In the genomic region with DNA sequence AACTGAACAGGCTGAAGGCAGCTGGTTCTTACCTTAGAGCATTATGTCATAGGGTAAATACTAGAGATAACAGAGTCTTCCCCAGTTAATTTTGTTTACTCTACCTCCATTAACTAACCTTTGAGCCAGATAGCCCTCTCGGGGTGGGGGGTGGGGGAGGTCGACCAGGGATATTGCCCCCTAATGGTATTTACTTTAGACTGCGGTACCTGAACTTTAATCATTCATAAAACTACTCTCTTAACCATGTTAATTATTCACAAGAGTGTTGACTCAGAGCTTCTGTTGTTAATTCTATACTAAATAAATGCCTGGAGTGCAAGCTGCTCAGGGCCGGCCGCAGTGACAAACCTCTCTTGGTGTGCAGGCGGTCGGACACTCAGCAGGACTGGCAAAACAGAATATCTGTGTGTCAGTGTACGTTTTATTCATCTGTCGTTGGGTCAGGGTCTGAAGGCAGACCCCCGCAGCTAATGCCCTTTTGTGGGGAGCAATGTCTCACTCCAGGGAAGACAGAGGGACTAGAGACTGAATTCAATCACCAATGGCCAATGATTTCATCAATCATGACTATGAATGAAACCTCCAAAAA, we compare ENCODE assay signal across 1 cellular context.
TF ChIP-seq lines count a peak whose summit lies in the region.

No MANE protein-coding gene starts in this region.

TF ChIP-seq in HepG2, 621 proteins besides CTCF, POLR2A, EP300 and RAD21 (continued from another document and continues in another):
- TF ChIP-seq ZBTB1 (CRISPR knock-in tag; IDR thresholded peaks at IDR 0.05; ENCODE audit: borderline replicate concordance) (no peak), SMARCE1 (IDR thresholded peaks at IDR 0.05; ENCODE audit: borderline replicate concordance) (no peak), NCOA5 (CRISPR knock-in tag; IDR thresholded peaks at IDR 0.05) (no peak), MAZ (IDR thresholded peaks at IDR 0.05; ENCODE audit: borderline replicate concordance, low read depth, low read length) (peak; percentile 88), MAZ (CRISPR knock-in tag; IDR thresholded peaks at IDR 0.05; ENCODE audit: low read depth) (peak; percentile 71), ETV5 (CRISPR knock-in tag; IDR thresholded peaks at IDR 0.05; ENCODE audit: borderline replicate concordance) (0 out of 2 replicates have a peak, but pooled peaks have one; percentile 15), ZNF24 (IDR thresholded peaks at IDR 0.05) (peak; percentile 79; the same call in 1 of the 2 replicates), ZNF543 (CRISPR knock-in tag; IDR thresholded peaks at IDR 0.05) (no peak), ZBTB42 (CRISPR knock-in tag; IDR thresholded peaks at IDR 0.05) (no peak), POLR2AphosphoS2 (IDR thresholded peaks at IDR 0.05; ENCODE audit: low read depth, low read length) (no peak), ZNF432 (CRISPR knock-in tag; IDR thresholded peaks at IDR 0.05; ENCODE audit: borderline replicate concordance) (no peak), FOXA1 (IDR thresholded peaks at IDR 0.05) (peak; percentile 96), FOXA1 (CRISPR knock-in tag; IDR thresholded peaks at IDR 0.05) (peak; percentile 94), ZNF230 (CRISPR knock-in tag; IDR thresholded peaks at IDR 0.05) (no peak), MAF1 (CRISPR knock-in tag; IDR thresholded peaks at IDR 0.05; ENCODE audit: borderline replicate concordance) (no peak), JUNB (CRISPR knock-in tag; IDR thresholded peaks at IDR 0.05; ENCODE audit: borderline replicate concordance) (no peak), ADNP (CRISPR knock-in tag; IDR thresholded peaks at IDR 0.05) (peak; percentile 99), ZNF207 (IDR thresholded peaks at IDR 0.05; ENCODE audit: borderline replicate concordance) (no peak), GABPB1 (CRISPR knock-in tag; IDR thresholded peaks at IDR 0.05) (0 out of 2 replicates have a peak, but pooled peaks have one; percentile 41), EZH2 (conservative IDR thresholded peaks at IDR 0.05; ENCODE audit: low read depth, low read length) (no peak), NCOA2 (CRISPR knock-in tag; IDR thresholded peaks at IDR 0.05) (peak; percentile 97), MBD4 (IDR thresholded peaks at IDR 0.05; ENCODE audit: borderline replicate concordance, low read length) (peak; percentile 79; the same call in 1 of the 2 replicates), ZNF546 (CRISPR knock-in tag; conservative IDR thresholded peaks at IDR 0.05) (no peak; the same call in 1 of the 2 replicates)
- TF ChIP-seq, protein P1, sequence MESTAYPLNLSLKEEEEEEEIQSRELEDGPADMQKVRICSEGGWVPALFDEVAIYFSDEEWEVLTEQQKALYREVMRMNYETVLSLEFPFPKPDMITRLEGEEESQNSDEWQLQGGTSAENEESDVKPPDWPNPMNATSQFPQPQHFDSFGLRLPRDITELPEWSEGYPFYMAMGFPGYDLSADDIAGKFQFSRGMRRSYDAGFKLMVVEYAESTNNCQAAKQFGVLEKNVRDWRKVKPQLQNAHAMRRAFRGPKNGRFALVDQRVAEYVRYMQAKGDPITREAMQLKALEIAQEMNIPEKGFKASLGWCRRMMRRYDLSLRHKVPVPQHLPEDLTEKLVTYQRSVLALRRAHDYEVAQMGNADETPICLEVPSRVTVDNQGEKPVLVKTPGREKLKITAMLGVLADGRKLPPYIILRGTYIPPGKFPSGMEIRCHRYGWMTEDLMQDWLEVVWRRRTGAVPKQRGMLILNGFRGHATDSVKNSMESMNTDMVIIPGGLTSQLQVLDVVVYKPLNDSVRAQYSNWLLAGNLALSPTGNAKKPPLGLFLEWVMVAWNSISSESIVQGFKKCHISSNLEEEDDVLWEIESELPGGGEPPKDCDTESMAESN (CRISPR knock-in tag; conservative IDR thresholded peaks at IDR 0.05): peak; percentile 86
- TF ChIP-seq, protein P2, sequence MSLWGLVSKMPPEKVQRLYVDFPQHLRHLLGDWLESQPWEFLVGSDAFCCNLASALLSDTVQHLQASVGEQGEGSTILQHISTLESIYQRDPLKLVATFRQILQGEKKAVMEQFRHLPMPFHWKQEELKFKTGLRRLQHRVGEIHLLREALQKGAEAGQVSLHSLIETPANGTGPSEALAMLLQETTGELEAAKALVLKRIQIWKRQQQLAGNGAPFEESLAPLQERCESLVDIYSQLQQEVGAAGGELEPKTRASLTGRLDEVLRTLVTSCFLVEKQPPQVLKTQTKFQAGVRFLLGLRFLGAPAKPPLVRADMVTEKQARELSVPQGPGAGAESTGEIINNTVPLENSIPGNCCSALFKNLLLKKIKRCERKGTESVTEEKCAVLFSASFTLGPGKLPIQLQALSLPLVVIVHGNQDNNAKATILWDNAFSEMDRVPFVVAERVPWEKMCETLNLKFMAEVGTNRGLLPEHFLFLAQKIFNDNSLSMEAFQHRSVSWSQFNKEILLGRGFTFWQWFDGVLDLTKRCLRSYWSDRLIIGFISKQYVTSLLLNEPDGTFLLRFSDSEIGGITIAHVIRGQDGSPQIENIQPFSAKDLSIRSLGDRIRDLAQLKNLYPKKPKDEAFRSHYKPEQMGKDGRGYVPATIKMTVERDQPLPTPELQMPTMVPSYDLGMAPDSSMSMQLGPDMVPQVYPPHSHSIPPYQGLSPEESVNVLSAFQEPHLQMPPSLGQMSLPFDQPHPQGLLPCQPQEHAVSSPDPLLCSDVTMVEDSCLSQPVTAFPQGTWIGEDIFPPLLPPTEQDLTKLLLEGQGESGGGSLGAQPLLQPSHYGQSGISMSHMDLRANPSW (CRISPR knock-in tag; IDR thresholded peaks at IDR 0.05; ENCODE audit: borderline replicate concordance): peak; percentile 98; the same call in 1 of the 2 replicates
- TF ChIP-seq, protein P3, sequence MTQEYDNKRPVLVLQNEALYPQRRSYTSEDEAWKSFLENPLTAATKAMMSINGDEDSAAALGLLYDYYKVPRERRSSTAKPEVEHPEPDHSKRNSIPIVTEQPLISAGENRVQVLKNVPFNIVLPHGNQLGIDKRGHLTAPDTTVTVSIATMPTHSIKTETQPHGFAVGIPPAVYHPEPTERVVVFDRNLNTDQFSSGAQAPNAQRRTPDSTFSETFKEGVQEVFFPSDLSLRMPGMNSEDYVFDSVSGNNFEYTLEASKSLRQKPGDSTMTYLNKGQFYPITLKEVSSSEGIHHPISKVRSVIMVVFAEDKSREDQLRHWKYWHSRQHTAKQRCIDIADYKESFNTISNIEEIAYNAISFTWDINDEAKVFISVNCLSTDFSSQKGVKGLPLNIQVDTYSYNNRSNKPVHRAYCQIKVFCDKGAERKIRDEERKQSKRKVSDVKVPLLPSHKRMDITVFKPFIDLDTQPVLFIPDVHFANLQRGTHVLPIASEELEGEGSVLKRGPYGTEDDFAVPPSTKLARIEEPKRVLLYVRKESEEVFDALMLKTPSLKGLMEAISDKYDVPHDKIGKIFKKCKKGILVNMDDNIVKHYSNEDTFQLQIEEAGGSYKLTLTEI (CRISPR knock-in tag; conservative IDR thresholded peaks at IDR 0.05): no peak
- TF ChIP-seq, protein P4, sequence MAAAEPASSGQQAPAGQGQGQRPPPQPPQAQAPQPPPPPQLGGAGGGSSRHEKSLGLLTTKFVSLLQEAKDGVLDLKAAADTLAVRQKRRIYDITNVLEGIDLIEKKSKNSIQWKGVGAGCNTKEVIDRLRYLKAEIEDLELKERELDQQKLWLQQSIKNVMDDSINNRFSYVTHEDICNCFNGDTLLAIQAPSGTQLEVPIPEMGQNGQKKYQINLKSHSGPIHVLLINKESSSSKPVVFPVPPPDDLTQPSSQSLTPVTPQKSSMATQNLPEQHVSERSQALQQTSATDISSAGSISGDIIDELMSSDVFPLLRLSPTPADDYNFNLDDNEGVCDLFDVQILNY (CRISPR knock-in tag; conservative IDR thresholded peaks at IDR 0.05): no peak
- TF ChIP-seq, protein P5, sequence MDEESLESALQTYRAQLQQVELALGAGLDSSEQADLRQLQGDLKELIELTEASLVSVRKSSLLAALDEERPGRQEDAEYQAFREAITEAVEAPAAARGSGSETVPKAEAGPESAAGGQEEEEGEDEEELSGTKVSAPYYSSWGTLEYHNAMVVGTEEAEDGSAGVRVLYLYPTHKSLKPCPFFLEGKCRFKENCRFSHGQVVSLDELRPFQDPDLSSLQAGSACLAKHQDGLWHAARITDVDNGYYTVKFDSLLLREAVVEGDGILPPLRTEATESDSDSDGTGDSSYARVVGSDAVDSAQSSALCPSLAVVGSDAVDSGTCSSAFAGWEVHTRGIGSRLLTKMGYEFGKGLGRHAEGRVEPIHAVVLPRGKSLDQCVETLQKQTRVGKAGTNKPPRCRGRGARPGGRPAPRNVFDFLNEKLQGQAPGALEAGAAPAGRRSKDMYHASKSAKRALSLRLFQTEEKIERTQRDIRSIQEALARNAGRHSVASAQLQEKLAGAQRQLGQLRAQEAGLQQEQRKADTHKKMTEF (CRISPR knock-in tag; IDR thresholded peaks at IDR 0.05): peak; percentile 99
- TF ChIP-seq, protein P6, sequence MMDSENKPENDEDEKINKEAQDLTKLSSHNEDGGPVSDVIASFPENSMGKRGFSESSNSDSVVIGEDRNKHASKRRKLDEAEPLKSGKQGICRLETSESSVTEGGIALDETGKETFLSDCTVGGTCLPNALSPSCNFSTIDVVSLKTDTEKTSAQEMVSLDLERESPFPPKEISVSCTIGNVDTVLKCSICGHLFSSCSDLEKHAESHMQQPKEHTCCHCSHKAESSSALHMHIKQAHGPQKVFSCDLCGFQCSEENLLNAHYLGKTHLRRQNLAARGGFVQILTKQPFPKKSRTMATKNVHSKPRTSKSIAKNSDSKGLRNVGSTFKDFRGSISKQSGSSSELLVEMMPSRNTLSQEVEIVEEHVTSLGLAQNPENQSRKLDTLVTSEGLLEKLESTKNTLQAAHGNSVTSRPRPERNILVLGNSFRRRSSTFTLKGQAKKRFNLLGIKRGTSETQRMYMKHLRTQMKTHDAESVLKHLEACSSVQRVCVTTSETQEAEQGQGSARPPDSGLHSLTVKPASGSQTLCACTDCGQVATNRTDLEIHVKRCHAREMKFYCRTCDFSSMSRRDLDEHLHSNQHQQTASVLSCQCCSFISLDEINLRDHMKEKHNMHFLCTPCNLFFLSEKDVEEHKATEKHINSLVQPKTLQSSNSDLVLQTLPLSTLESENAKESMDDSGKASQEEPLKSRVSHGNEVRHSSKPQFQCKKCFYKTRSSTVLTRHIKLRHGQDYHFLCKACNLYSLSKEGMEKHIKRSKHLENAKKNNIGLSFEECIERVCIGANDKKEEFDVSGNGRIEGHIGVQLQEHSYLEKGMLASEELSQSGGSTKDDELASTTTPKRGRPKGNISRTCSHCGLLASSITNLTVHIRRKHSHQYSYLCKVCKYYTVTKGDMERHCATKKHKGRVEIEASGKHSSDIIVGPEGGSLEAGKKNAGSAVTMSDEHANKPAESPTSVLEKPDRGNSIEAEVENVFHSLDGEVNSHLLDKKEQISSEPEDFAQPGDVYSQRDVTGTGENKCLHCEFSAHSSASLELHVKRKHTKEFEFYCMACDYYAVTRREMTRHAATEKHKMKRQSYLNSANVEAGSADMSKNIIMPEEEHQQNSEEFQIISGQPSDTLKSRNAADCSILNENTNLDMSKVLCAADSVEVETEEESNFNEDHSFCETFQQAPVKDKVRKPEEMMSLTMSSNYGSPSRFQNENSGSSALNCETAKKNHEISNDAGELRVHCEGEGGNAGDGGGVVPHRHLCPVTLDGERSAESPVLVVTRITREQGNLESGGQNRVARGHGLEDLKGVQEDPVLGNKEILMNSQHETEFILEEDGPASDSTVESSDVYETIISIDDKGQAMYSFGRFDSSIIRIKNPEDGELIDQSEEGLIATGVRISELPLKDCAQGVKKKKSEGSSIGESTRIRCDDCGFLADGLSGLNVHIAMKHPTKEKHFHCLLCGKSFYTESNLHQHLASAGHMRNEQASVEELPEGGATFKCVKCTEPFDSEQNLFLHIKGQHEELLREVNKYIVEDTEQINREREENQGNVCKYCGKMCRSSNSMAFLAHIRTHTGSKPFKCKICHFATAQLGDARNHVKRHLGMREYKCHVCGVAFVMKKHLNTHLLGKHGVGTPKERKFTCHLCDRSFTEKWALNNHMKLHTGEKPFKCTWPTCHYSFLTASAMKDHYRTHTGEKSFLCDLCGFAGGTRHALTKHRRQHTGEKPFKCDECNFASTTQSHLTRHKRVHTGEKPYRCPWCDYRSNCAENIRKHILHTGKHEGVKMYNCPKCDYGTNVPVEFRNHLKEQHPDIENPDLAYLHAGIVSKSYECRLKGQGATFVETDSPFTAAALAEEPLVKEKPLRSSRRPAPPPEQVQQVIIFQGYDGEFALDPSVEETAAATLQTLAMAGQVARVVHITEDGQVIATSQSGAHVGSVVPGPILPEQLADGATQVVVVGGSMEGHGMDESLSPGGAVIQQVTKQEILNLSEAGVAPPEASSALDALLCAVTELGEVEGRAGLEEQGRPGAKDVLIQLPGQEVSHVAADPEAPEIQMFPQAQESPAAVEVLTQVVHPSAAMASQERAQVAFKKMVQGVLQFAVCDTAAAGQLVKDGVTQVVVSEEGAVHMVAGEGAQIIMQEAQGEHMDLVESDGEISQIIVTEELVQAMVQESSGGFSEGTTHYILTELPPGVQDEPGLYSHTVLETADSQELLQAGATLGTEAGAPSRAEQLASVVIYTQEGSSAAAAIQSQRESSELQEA (CRISPR knock-in tag; IDR thresholded peaks at IDR 0.05; ENCODE audit: not compliant biosample characterization): no peak
- TF ChIP-seq, protein P7, sequence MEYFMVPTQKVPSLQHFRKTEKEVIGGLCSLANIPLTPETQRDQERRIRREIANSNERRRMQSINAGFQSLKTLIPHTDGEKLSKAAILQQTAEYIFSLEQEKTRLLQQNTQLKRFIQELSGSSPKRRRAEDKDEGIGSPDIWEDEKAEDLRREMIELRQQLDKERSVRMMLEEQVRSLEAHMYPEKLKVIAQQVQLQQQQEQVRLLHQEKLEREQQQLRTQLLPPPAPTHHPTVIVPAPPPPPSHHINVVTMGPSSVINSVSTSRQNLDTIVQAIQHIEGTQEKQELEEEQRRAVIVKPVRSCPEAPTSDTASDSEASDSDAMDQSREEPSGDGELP (IDR thresholded peaks at IDR 0.05; ENCODE audit: borderline replicate concordance, low read depth): peak; percentile 91
- TF ChIP-seq, protein P8, sequence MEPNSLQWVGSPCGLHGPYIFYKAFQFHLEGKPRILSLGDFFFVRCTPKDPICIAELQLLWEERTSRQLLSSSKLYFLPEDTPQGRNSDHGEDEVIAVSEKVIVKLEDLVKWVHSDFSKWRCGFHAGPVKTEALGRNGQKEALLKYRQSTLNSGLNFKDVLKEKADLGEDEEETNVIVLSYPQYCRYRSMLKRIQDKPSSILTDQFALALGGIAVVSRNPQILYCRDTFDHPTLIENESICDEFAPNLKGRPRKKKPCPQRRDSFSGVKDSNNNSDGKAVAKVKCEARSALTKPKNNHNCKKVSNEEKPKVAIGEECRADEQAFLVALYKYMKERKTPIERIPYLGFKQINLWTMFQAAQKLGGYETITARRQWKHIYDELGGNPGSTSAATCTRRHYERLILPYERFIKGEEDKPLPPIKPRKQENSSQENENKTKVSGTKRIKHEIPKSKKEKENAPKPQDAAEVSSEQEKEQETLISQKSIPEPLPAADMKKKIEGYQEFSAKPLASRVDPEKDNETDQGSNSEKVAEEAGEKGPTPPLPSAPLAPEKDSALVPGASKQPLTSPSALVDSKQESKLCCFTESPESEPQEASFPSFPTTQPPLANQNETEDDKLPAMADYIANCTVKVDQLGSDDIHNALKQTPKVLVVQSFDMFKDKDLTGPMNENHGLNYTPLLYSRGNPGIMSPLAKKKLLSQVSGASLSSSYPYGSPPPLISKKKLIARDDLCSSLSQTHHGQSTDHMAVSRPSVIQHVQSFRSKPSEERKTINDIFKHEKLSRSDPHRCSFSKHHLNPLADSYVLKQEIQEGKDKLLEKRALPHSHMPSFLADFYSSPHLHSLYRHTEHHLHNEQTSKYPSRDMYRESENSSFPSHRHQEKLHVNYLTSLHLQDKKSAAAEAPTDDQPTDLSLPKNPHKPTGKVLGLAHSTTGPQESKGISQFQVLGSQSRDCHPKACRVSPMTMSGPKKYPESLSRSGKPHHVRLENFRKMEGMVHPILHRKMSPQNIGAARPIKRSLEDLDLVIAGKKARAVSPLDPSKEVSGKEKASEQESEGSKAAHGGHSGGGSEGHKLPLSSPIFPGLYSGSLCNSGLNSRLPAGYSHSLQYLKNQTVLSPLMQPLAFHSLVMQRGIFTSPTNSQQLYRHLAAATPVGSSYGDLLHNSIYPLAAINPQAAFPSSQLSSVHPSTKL (CRISPR knock-in tag; IDR thresholded peaks at IDR 0.05): peak; percentile 96
